Comparison of ENCODE assay signal across 14 cellular contexts in genomic region chr18:987325-988186, GRCh38.
DNase-seq lines count a peak whose midpoint lies in the region; ATAC-seq and TF ChIP-seq lines count a peak whose summit lies in the region.
"Had no signal": no experiment of that assay in that cellular context is flagged by ENCODE, and none has a peak within 500 bp of the region (broad histone marks: within the 10 kb centered on the region; RNA-seq: fewer than 3 reads in every experiment).

No MANE protein-coding gene starts in this region.

- POLR2A ChIA-PET in PC-9 (lab: Charles Lee; ENCODE audit: unreplicated experiment): no interaction called here

- peaks cover 4% of the 10 kb centered on the region; the same call in 1 of the 2 replicates for H3K9me3 ChIP-seq in PC-9 (ENCODE audit: insufficient read depth, low read depth)
- H3K9me3 ChIP-seq in H9 (ENCODE audit: control insufficient read depth, low read depth, low read length): no peaks in the 10 kb centered on the region
- H3K9me3 ChIP-seq: body of pancreas had no signal

- no peaks in the 10 kb centered on the region; the same call in 1 of the 2 replicates for H3K9me2 ChIP-seq in PC-9 (ENCODE audit: insufficient read depth)

- WGBS in H9 (ENCODE audit: extremely low coverage, insufficient read length, low lambda C conversion rate): no CpG with 5 or more reads among the region's 6 CpGs

- no peak overlapping the region for H3K23ac ChIP-seq in H9 (ENCODE audit: insufficient read length, low read depth, low read length)

- H4K20me1 ChIP-seq in PC-9 (ENCODE audit: insufficient read depth) (no peaks in the 10 kb centered on the region), H9 (ENCODE audit: control insufficient read depth, insufficient read depth, insufficient read length) (no peaks in the 10 kb centered on the region)

- H3K4me1 ChIP-seq in PC-9 (replicated peaks; ENCODE audit: insufficient read depth): peaks cover 10% of the 10 kb centered on the region
- H3K4me1 ChIP-seq in H9 (ENCODE audit: insufficient read depth, low read length): no peaks in the 10 kb centered on the region; the same call in 1 of the 2 replicates
- H3K4me1 ChIP-seq: body of pancreas had no signal

- H3K23me2 ChIP-seq in H9 (ENCODE audit: insufficient read length, low read depth, low read length, poor library complexity, severe bottlenecking): peaks cover 3% of the 10 kb centered on the region

- H2BK12ac ChIP-seq in H9 (ENCODE audit: insufficient read length, low read depth, low read length): no peak overlapping the region

- no peaks in the 10 kb centered on the region for H3K36me3 Mint-ChIP-seq in activated CD4-positive, alpha-beta T cell treated with anti-CD3 and anti-CD28 coated beads, Interleukin-2, amount 10 ng/mL, durations not matched to agents 24 days and 14 days (ENCODE audit: low read depth)
- H3K36me3 Mint-ChIP-seq in H9 (ENCODE audit: insufficient read depth in 1 of 3, low read depth in 3 of 3): peaks cover 0 to 4% (median 0%) of the 10 kb centered on the region in 3 experiments; a peak in 3 of 7 replicates

- no peak overlapping the region for H2BK120ac ChIP-seq in H9 (ENCODE audit: low read depth, low read length, poor library complexity, severe bottlenecking)

- H2BK20ac ChIP-seq in H9 (ENCODE audit: low read depth, low read length, poor library complexity, severe bottlenecking): no peak overlapping the region

- peak overlapping the region; percentile 59 for H3K27ac ChIP-seq in PC-9
- H3K27ac ChIP-seq in H9 (ENCODE audit: insufficient read length, low read depth, low read length): no peak overlapping the region
- H3K27ac ChIP-seq: body of pancreas had no signal

- no peak overlapping the region for H2BK15ac ChIP-seq in H9 (ENCODE audit: low read depth, low read length)

- no peaks in the 10 kb centered on the region for H3K4me1 Mint-ChIP-seq in activated CD4-positive, alpha-beta T cell treated with anti-CD3 and anti-CD28 coated beads, Interleukin-2, amount 10 ng/mL, durations not matched to agents 24 days and 14 days
- H3K4me1 Mint-ChIP-seq in H9: peaks cover 7 to 20% of the 10 kb centered on the region in 2 experiments

- no peak overlapping the region for H3K4ac ChIP-seq in H9 (ENCODE audit: low read depth, low read length)

- intact Hi-C loops in PC-9 (cut with micrococcal nuclease; ENCODE audit: unreplicated experiment): no loop called here
- intact Hi-C loops in activated CD4-positive, alpha-beta T cell treated with anti-CD3 and anti-CD28 coated beads, Interleukin-2, amount 10 ng/mL, durations not matched to agents 24 days and 14 days (cut with micrococcal nuclease): no loop called here

- H3T11ph ChIP-seq in H9 (ENCODE audit: low read length): no peak overlapping the region

- no peak overlapping the region for H4K8ac ChIP-seq in H9 (replicated peaks; ENCODE audit: insufficient read length, low read depth, low read length)

- no peak overlapping the region for H3K4me3 Mint-ChIP-seq in activated CD4-positive, alpha-beta T cell treated with anti-CD3 and anti-CD28 coated beads, Interleukin-2, amount 10 ng/mL, durations not matched to agents 24 days and 14 days
- H3K4me3 Mint-ChIP-seq in H9: no peak overlapping the region

- H2AFZ ChIP-seq in PC-9 (no peak overlapping the region), H9 (ENCODE audit: low read length) (no peak overlapping the region)

- no peaks in the 10 kb centered on the region for H3K9me3 Mint-ChIP-seq in activated CD4-positive, alpha-beta T cell treated with anti-CD3 and anti-CD28 coated beads, Interleukin-2, amount 10 ng/mL, durations not matched to agents 24 days and 14 days
- H3K9me3 Mint-ChIP-seq in H9: no peaks in the 10 kb centered on the region; a peak in 1 of 5 replicates

- no peaks in the 10 kb centered on the region for H3K36me3 ChIP-seq in PC-9 (ENCODE audit: low read depth)

- H3K27me3 ChIP-seq in PC-9 (ENCODE audit: insufficient read depth, low read depth) (no peaks in the 10 kb centered on the region), H9 (ENCODE audit: insufficient read depth, low read length) (no peaks in the 10 kb centered on the region)
- H3K27me3 ChIP-seq: body of pancreas had no signal

- H3K4me2 ChIP-seq in PC-9 (peak overlapping the region; percentile 17; the same call in 1 of the 2 replicates), H9 (ENCODE audit: insufficient read depth, insufficient read length, low read length) (no peak overlapping the region)

- no peak for TF ChIP-seq CTCF in PC-9 (conservative IDR thresholded peaks at IDR 0.05)
- no peak for TF ChIP-seq CTCF in H9 (conservative IDR thresholded peaks at IDR 0.05)

- no peaks in the 10 kb centered on the region for H3K79me2 ChIP-seq in PC-9 (ENCODE audit: low read depth)
- no peaks in the 10 kb centered on the region; the same call in 1 of the 2 replicates for H3K79me2 ChIP-seq in H9 (ENCODE audit: insufficient read depth, low read length)

- H2AK5ac ChIP-seq in H9 (ENCODE audit: insufficient read length, low read length): no peak overlapping the region

- BruUV-seq in PC-9 (replicated peaks; lab: Mats Ljungman, UMichigan): no TSS peak

- no peak overlapping the region for H4K5ac ChIP-seq in H9 (ENCODE audit: insufficient read length, low read depth, low read length)

- H3K56ac ChIP-seq in H9 (ENCODE audit: insufficient read length, low read depth, low read length): no peak overlapping the region

- H3K27me3 Mint-ChIP-seq in activated CD4-positive, alpha-beta T cell treated with anti-CD3 and anti-CD28 coated beads, Interleukin-2, amount 10 ng/mL, durations not matched to agents 24 days and 14 days: no peaks in the 10 kb centered on the region
- H3K27me3 Mint-ChIP-seq in H9 (ENCODE audit: low read depth): no peaks in the 10 kb centered on the region

- no peak overlapping the region for H4K91ac ChIP-seq in H9 (ENCODE audit: insufficient read length, low read depth, low read length)

- DNase-seq in Daoy (ENCODE audit: low read depth) (peak; percentile 67), PC-9 (peak; percentile 25 to 70), dermis microvascular lymphatic vessel endothelial cell (ENCODE audit: low read depth in 2 of 2) (peak; percentile 48 to 82), non-pigmented ciliary epithelial cell (ENCODE audit: low read depth) (peak; percentile 30), putamen (ENCODE audit: low spot score) (no peak), H9 (no peak)
- no peak for DNase-seq in activated CD4-positive, alpha-beta T cell treated with anti-CD3 and anti-CD28 coated beads, Interleukin-2, amount 10 ng/mL, durations not matched to agents 24 days and 14 days
- DNase-seq: activated CD4-positive, CD25-positive, alpha-beta regulatory T cell treated with anti-CD3 and anti-CD28 coated beads, Interleukin-2, amount 50 U/mL, for 72 hours; body of pancreas; C1 segment of cervical spinal cord; NCI-H2081 treated with DMSO at 0.1 percent for 48 hours; posterior cingulate gyrus; stimulated activated CD4-positive, alpha-beta T cell treated with anti-CD3 and anti-CD28 coated beads, Interleukin-2, amount 100 ng/mL, for 24 hours had no signal

- H3K27ac Mint-ChIP-seq in activated CD4-positive, alpha-beta T cell treated with anti-CD3 and anti-CD28 coated beads, Interleukin-2, amount 10 ng/mL, durations not matched to agents 24 days and 14 days: no peak overlapping the region
- H3K27ac Mint-ChIP-seq in H9: no peak overlapping the region

- CTCF ChIA-PET in PC-9 (lab: Charles Lee): interaction anchor here (0.6 kb wide), 1 partner anchor 1671 kb away, joined by 3 read pairs; no protein-coding TSS in a partner anchor

- no peak overlapping the region for H3K14ac ChIP-seq in H9 (ENCODE audit: insufficient read depth, low read length)

- no peak overlapping the region for H3K4me3 ChIP-seq in PC-9
- H3K4me3 ChIP-seq: body of pancreas had no signal

- no peak overlapping the region for H3K9ac ChIP-seq in H9 (ENCODE audit: extremely low read depth, insufficient read length, low read length)

- H2BK5ac ChIP-seq in H9 (ENCODE audit: insufficient read length, low read length): no peak overlapping the region

- H3K79me1 ChIP-seq in H9 (ENCODE audit: insufficient read depth, low read depth, low read length, poor library complexity, severe bottlenecking): no peaks in the 10 kb centered on the region

- ATAC-seq in GM18502 (IDR thresholded peaks at IDR 0.05; ENCODE audit: poor library complexity, unreplicated experiment): no peak
- ATAC-seq: body of pancreas had no signal

- peaks cover 4% of the 10 kb centered on the region; the same call in 1 of the 2 replicates for H3F3A ChIP-seq in PC-9 (ENCODE audit: insufficient read depth, low read depth)

- no peak overlapping the region for H3K18ac ChIP-seq in H9 (ENCODE audit: insufficient read length, low read depth, low read length)

Comparison
In these comparisons a context has a peak if more than half of its experiments do, and no peak if none do; other contexts are left out.
1. DNase-seq: peak in Daoy (single experiment), PC-9 (2 of 2), dermis microvascular lymphatic vessel endothelial cell (2 of 2) and non-pigmented ciliary epithelial cell (single experiment); none in putamen (single experiment), activated CD4-positive, alpha-beta T cell treated with anti-CD3 and anti-CD28 coated beads, Interleukin-2, amount 10 ng/mL, durations not matched to agents 24 days and 14 days (single experiment) and H9 (single experiment).